23 cellular contexts compared by ENCODE assay signal in the genomic region with DNA sequence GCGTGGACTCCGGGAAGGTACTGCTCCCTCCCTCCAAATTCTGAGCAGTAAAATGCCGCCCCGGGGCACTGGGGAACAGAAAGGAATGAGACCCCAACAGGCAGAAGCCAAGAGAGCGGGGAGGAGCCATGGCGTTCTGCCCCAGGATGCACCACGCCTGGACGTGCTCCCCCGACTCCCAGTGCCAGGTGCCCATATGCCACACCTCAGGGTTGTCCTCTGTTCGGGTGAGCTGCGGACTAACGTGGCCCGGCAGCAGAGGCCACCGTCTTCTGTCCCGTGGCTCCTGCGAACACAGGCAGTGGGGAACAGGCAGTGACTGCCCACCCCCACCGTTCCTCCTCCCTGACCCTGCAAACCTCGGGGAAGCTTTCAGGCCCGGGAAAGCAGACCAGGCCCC.
A peak's percentile ranks its signal among the peaks of the same experiment; 100 is the strongest.
DNase-seq lines count a peak whose midpoint lies in the region; ATAC-seq and TF ChIP-seq lines count a peak whose summit lies in the region.
"Had no signal": no experiment of that assay in that cellular context is flagged by ENCODE, and none has a peak within 500 bp of the region (broad histone marks: within the 10 kb centered on the region; RNA-seq: fewer than 3 reads in every experiment).

No MANE protein-coding gene starts in this region.

- no peak overlapping the region for H3K4me3 ChIP-seq in coronary artery
- H3K4me3 ChIP-seq: MG63, pancreas, right lobe of liver, testis had no signal

- peaks cover 21 to 65% of the 10 kb centered on the region in 2 donors for H3K4me1 Mint-ChIP-seq in stimulated activated naive B cell treated with anti-CD40 and anti-IgM and Interleukin-4, amounts not matched to agents 10 μg/mL and 1 μg/mL and 100 μg/mL, for 72 hours

- ATAC-seq in stimulated activated naive B cell treated with anti-CD40 and anti-IgM and Interleukin-4, amounts not matched to agents 10 μg/mL and 1 μg/mL and 100 μg/mL, for 72 hours (replicated peaks) = no peak
- ATAC-seq: left colon; natural killer cell; pancreas; right lobe of liver; stimulated activated effector memory CD8-positive, alpha-beta T cell treated with anti-CD3 and anti-CD28 coated beads, Interleukin-12 subunit alpha, Interleukin-12 subunit beta, amount 100 ng/mL, for 72 hours had no signal

- no peak overlapping the region for H3K4me3 Mint-ChIP-seq in stimulated activated naive B cell treated with anti-CD40 and anti-IgM and Interleukin-4, amounts not matched to agents 10 μg/mL and 1 μg/mL and 100 μg/mL, for 72 hours
- H3K4me3 Mint-ChIP-seq: endodermal cell; HFFc6; stimulated activated effector memory CD8-positive, alpha-beta T cell treated with anti-CD3 and anti-CD28 coated beads, Interleukin-12 subunit alpha, Interleukin-12 subunit beta, amount 100 ng/mL, for 72 hours had no signal

- H3K36me3 Mint-ChIP-seq in stimulated activated naive B cell treated with anti-CD40 and anti-IgM and Interleukin-4, amounts not matched to agents 10 μg/mL and 1 μg/mL and 100 μg/mL, for 72 hours = peaks cover 51 to 63% of the 10 kb centered on the region in 2 donors

- H3K27ac ChIP-seq in coronary artery = no peak overlapping the region
- H3K27ac ChIP-seq: HL-60, pancreas, right lobe of liver, testis had no signal

- peak overlapping the region; percentile 5 for H3K27ac Mint-ChIP-seq in stimulated activated naive B cell treated with anti-CD40 and anti-IgM and Interleukin-4, amounts not matched to agents 10 μg/mL and 1 μg/mL and 100 μg/mL, for 72 hours
- H3K27ac Mint-ChIP-seq: HFFc6; natural killer cell; stimulated activated effector memory CD8-positive, alpha-beta T cell treated with anti-CD3 and anti-CD28 coated beads, Interleukin-12 subunit alpha, Interleukin-12 subunit beta, amount 100 ng/mL, for 72 hours had no signal

- no peaks in the 10 kb centered on the region for H3K27me3 Mint-ChIP-seq in stimulated activated naive B cell treated with anti-CD40 and anti-IgM and Interleukin-4, amounts not matched to agents 10 μg/mL and 1 μg/mL and 100 μg/mL, for 72 hours

- TF ChIP-seq CTCF in coronary artery (IDR thresholded peaks at IDR 0.05) = no peak

- H3K9me3 Mint-ChIP-seq in stimulated activated naive B cell treated with anti-CD40 and anti-IgM and Interleukin-4, amounts not matched to agents 10 μg/mL and 1 μg/mL and 100 μg/mL, for 72 hours = no peaks in the 10 kb centered on the region
- H3K9me3 Mint-ChIP-seq: HFFc6; natural killer cell; stimulated activated effector memory CD8-positive, alpha-beta T cell treated with anti-CD3 and anti-CD28 coated beads, Interleukin-12 subunit alpha, Interleukin-12 subunit beta, amount 100 ng/mL, for 72 hours had no signal

- DNase-seq in activated effector memory CD4-positive, alpha-beta T cell treated with anti-CD3 and anti-CD28 coated beads, Interleukin-2, amount 50 U/mL, for 16 hours = peak; percentile 44
- DNase-seq in activated effector memory CD4-positive, alpha-beta T cell treated with Interleukin-2 at 50 U/mL for 16 hours = no peak
- DNase-seq in stimulated activated naive B cell treated with anti-CD40 and anti-IgM and Interleukin-4, amounts not matched to agents 10 μg/mL and 1 μg/mL and 100 μg/mL, for 72 hours = no peak
- DNase-seq in coronary artery (ENCODE audit: low spot score) = no peak
- DNase-seq: ACHN; activated naive CD4-positive, alpha-beta T cell treated with anti-CD3 and anti-CD28 coated beads, Interleukin-2, amount 50 U/mL, for 16 hours; activated T-cell treated with anti-CD3 and anti-CD28 coated beads for 4 hours; C1 segment of cervical spinal cord; EL; endodermal cell; HFFc6; IMR-90; MG63; NCI-H69; Right ventricle myocardium superior; SW 1271; testis had no signal
